In genomic region chr16:55370762-55371482, GRCh38 we compare ENCODE assay signal across 8 cellular contexts. TPM values are rescaled to one million over a fixed set of nuclear protein-coding genes. Genes with fewer than 3 reads are reported as not detected.
DNase-seq lines count a peak whose midpoint lies in the region; ATAC-seq and TF ChIP-seq lines count a peak whose summit lies in the region.

No MANE protein-coding gene starts in this region.

- peak; percentile 65 for TF ChIP-seq CTCF in AG10803 (conservative IDR thresholded peaks at IDR 0.05; ENCODE audit: low read length)
- TF ChIP-seq CTCF in neural cell (IDR thresholded peaks at IDR 0.05; ENCODE audit: poor library complexity, severe bottlenecking), result peak; percentile 90

- TF ChIP-seq EP300 in neural cell (conservative IDR thresholded peaks at IDR 0.05; ENCODE audit: poor library complexity, severe bottlenecking), result no peak

- no peaks in the 10 kb centered on the region for H3K9me2 ChIP-seq in neural cell (ENCODE audit: insufficient read depth, low read length)

- H3K79me2 ChIP-seq in neural cell (replicated peaks; ENCODE audit: insufficient read depth, low read length), result no peaks in the 10 kb centered on the region

- peak overlapping the region; percentile 49 for H3K4me2 ChIP-seq in neural cell (ENCODE audit: low read length)

- H3K9ac ChIP-seq in neural cell (ENCODE audit: low read length), result peak overlapping the region; percentile 11

- peaks cover 54% of the 10 kb centered on the region for H3K27me3 ChIP-seq in neural cell (ENCODE audit: insufficient read depth, low read depth, low read length)

- DNase-seq in AG10803 (ENCODE audit: low read depth) (peak; percentile 62), H4 (ENCODE audit: low spot score) (peak; percentile 39), RPMI8226 (peak; percentile 52), fibroblast of the conjunctiva (ENCODE audit: low read depth) (peak; percentile 46), KG1 (lab: John Stamatoyannopoulos, UW) (no peak)

- H2AFZ ChIP-seq in neural cell (ENCODE audit: low read depth, low read length), result no peak overlapping the region

- TF ChIP-seq RAD21 in neural cell (conservative IDR thresholded peaks at IDR 0.05), result peak; percentile 95

- no peaks in the 10 kb centered on the region for H4K20me1 ChIP-seq in neural cell (ENCODE audit: insufficient read depth)

- H3K4me3 ChIP-seq in AG10803 (ENCODE audit: low read length) (peak overlapping the region; percentile 41), neural cell (ENCODE audit: low read length) (peak overlapping the region; percentile 53)

- H3K36me3 ChIP-seq in neural cell (ENCODE audit: insufficient read depth, low read length), result no peaks in the 10 kb centered on the region

- no peaks in the 10 kb centered on the region for H3F3A ChIP-seq in neural cell (ENCODE audit: insufficient read depth, low read length, poor library complexity, severe bottlenecking)

- H3K27ac ChIP-seq in neural cell (ENCODE audit: low read length), result no peak overlapping the region

- H3K9me3 ChIP-seq in neural cell (ENCODE audit: low read length), result no peaks in the 10 kb centered on the region

- no peak for ATAC-seq in GM21529 (IDR thresholded peaks at IDR 0.05; ENCODE audit: unreplicated experiment)
- ATAC-seq in GM18867 (IDR thresholded peaks at IDR 0.05; ENCODE audit: unreplicated experiment), result no peak

TF ChIP-seq in neural cell, 6 proteins besides CTCF, POLR2A, EP300 and RAD21:
- TF ChIP-seq REST (IDR thresholded peaks at IDR 0.05; ENCODE audit: borderline replicate concordance) (no peak), SMC3 (conservative IDR thresholded peaks at IDR 0.05; ENCODE audit: poor library complexity) (peak; percentile 93), MXI1 (conservative IDR thresholded peaks at IDR 0.05; ENCODE audit: poor library complexity, severe bottlenecking) (peak; percentile 45), EZH2 (IDR thresholded peaks at IDR 0.05; ENCODE audit: borderline replicate concordance, insufficient read depth, low read length, poor library complexity, severe bottlenecking) (no peak), TAF1 (IDR thresholded peaks at IDR 0.05; ENCODE audit: low read depth) (no peak), POLR2AphosphoS5 (IDR thresholded peaks at IDR 0.05) (no peak)

RNA-seq across cellular contexts. Expression of gene IRX6, which starts 46.9 kb away (rescaled TPM):
- total RNA-seq in H4 (2014; rRNA removed; shearing (Covaris generic)), result not detected in 2 replicates
- not detected in 2 replicates for polyA plus RNA-seq in neural cell
- not detected in 2 replicates for polyA minus RNA-seq in neural cell
